In the genomic region with DNA sequence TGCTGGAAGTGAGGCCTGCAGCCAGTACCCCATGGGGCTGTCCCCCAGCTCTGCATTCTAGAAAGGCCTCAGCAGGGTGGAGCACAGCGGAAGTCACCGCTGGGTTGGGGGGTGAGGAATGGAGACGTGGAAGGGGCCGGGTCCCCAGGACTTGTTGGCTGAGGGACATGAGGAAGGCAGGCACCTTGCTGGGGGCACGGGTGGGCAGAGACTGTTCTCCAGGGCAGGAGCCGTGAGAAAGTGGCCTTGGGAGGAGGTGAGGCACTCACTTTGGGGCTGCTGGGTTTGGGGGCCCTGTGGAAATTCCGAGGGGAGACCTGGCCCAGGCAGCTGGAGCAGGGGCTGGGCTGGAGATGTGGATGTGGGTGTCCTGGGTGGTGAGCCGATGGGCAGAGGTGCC, we compare ENCODE assay signal across 17 cellular contexts. TPM values are rescaled to one million over a fixed set of nuclear protein-coding genes. Genes with fewer than 3 reads are reported as not detected.
DNase-seq lines count a peak whose midpoint lies in the region; ATAC-seq and TF ChIP-seq lines count a peak whose summit lies in the region.
"Had no signal": no experiment of that assay in that cellular context is flagged by ENCODE, and none has a peak within 500 bp of the region (broad histone marks: within the 10 kb centered on the region; RNA-seq: fewer than 3 reads in every experiment).

No MANE protein-coding gene starts in this region.

- H3K27me3 ChIP-seq in left lung: no peaks in the 10 kb centered on the region
- H3K27me3 ChIP-seq: tibial artery had no signal

- H3K27ac ChIP-seq in left lung: peak overlapping the region; percentile 39 to 78
- H3K27ac ChIP-seq: tibial artery had no signal

- H3K9me3 ChIP-seq in left lung: no peaks in the 10 kb centered on the region
- H3K9me3 ChIP-seq: tibial artery had no signal

- H3K4me1 Mint-ChIP-seq in activated naive CD4-positive, alpha-beta T cell treated with anti-CD3 and anti-CD28 coated beads, Interleukin-2, amount 50 U/mL, for 24 hours: peaks cover 50% of the 10 kb centered on the region
- peaks cover 65% of the 10 kb centered on the region for H3K4me1 Mint-ChIP-seq in activated CD8-positive, alpha-beta T cell treated with anti-CD3 and anti-CD28 coated beads, Interleukin-2, amount 10 ng/mL, durations not matched to agents 7 days and 5 days (ENCODE audit: low read depth)
- H3K4me1 Mint-ChIP-seq in stimulated activated memory B cell treated with anti-CD40 and anti-IgM and Interleukin-4, amounts not matched to agents 10 μg/mL and 1 μg/mL and 100 μg/mL, for 72 hours: peaks cover 85% of the 10 kb centered on the region

- H3K4me1 ChIP-seq in left lung: peaks cover 13 to 76% of the 10 kb centered on the region in 2 donors
- H3K4me1 ChIP-seq: tibial artery had no signal

- no peak overlapping the region for H3K27ac Mint-ChIP-seq in activated naive CD4-positive, alpha-beta T cell treated with anti-CD3 and anti-CD28 coated beads, Interleukin-2, amount 50 U/mL, for 24 hours
- H3K27ac Mint-ChIP-seq in activated CD8-positive, alpha-beta T cell treated with anti-CD3 and anti-CD28 coated beads, Interleukin-2, amount 10 ng/mL, durations not matched to agents 7 days and 5 days: peak overlapping the region; percentile 76
- H3K27ac Mint-ChIP-seq in stimulated activated memory B cell treated with anti-CD40 and anti-IgM and Interleukin-4, amounts not matched to agents 10 μg/mL and 1 μg/mL and 100 μg/mL, for 72 hours: peak overlapping the region; percentile 75
- H3K27ac Mint-ChIP-seq: progenitor cell of endocrine pancreas had no signal

- no peaks in the 10 kb centered on the region for H3K36me3 Mint-ChIP-seq in activated naive CD4-positive, alpha-beta T cell treated with anti-CD3 and anti-CD28 coated beads, Interleukin-2, amount 50 U/mL, for 24 hours
- no peaks in the 10 kb centered on the region for H3K36me3 Mint-ChIP-seq in activated CD8-positive, alpha-beta T cell treated with anti-CD3 and anti-CD28 coated beads, Interleukin-2, amount 10 ng/mL, durations not matched to agents 7 days and 5 days (ENCODE audit: low read depth)
- no peaks in the 10 kb centered on the region for H3K36me3 Mint-ChIP-seq in stimulated activated memory B cell treated with anti-CD40 and anti-IgM and Interleukin-4, amounts not matched to agents 10 μg/mL and 1 μg/mL and 100 μg/mL, for 72 hours

- H3K4me3 ChIP-seq in left lung: no peak overlapping the region
- H3K4me3 ChIP-seq: tibial artery had no signal

- H3K4me3 Mint-ChIP-seq in activated naive CD4-positive, alpha-beta T cell treated with anti-CD3 and anti-CD28 coated beads, Interleukin-2, amount 50 U/mL, for 24 hours: peak overlapping the region; percentile 71
- peak overlapping the region; percentile 59 for H3K4me3 Mint-ChIP-seq in activated CD8-positive, alpha-beta T cell treated with anti-CD3 and anti-CD28 coated beads, Interleukin-2, amount 10 ng/mL, durations not matched to agents 7 days and 5 days
- peak overlapping the region; percentile 61 for H3K4me3 Mint-ChIP-seq in stimulated activated memory B cell treated with anti-CD40 and anti-IgM and Interleukin-4, amounts not matched to agents 10 μg/mL and 1 μg/mL and 100 μg/mL, for 72 hours

- DNase-seq in activated naive CD4-positive, alpha-beta T cell (lab: John Stamatoyannopoulos, UW): no peak
- no peak for DNase-seq in activated CD8-positive, alpha-beta T cell treated with anti-CD3 and anti-CD28 coated beads, Interleukin-2, amount 10 ng/mL, durations not matched to agents 7 days and 5 days
- DNase-seq in left lung (no peak), dedifferentiated amniotic fluid mesenchymal stem cell (ENCODE audit: extremely low spot score) (no peak), middle frontal gyrus (ENCODE audit: extremely low spot score, low spot score) (no peak)
- DNase-seq: amygdala, cortex of kidney, mesendoderm, NCI-H2029, NCI-H774, tibial artery had no signal

- H3K9me3 Mint-ChIP-seq in activated naive CD4-positive, alpha-beta T cell treated with anti-CD3 and anti-CD28 coated beads, Interleukin-2, amount 50 U/mL, for 24 hours: no peaks in the 10 kb centered on the region
- H3K9me3 Mint-ChIP-seq in activated CD8-positive, alpha-beta T cell treated with anti-CD3 and anti-CD28 coated beads, Interleukin-2, amount 10 ng/mL, durations not matched to agents 7 days and 5 days (ENCODE audit: insufficient read depth): no peaks in the 10 kb centered on the region
- no peaks in the 10 kb centered on the region for H3K9me3 Mint-ChIP-seq in stimulated activated memory B cell treated with anti-CD40 and anti-IgM and Interleukin-4, amounts not matched to agents 10 μg/mL and 1 μg/mL and 100 μg/mL, for 72 hours

- POLR2A ChIA-PET in activated CD8-positive, alpha-beta T cell treated with anti-CD3 and anti-CD28 coated beads, Interleukin-2, amount 10 ng/mL, durations not matched to agents 7 days and 5 days (lab: Charles Lee): no interaction called here

- H3K27me3 Mint-ChIP-seq in activated naive CD4-positive, alpha-beta T cell treated with anti-CD3 and anti-CD28 coated beads, Interleukin-2, amount 50 U/mL, for 24 hours: no peaks in the 10 kb centered on the region
- H3K27me3 Mint-ChIP-seq in activated CD8-positive, alpha-beta T cell treated with anti-CD3 and anti-CD28 coated beads, Interleukin-2, amount 10 ng/mL, durations not matched to agents 7 days and 5 days (ENCODE audit: low read depth): peaks cover 11% of the 10 kb centered on the region
- no peaks in the 10 kb centered on the region for H3K27me3 Mint-ChIP-seq in stimulated activated memory B cell treated with anti-CD40 and anti-IgM and Interleukin-4, amounts not matched to agents 10 μg/mL and 1 μg/mL and 100 μg/mL, for 72 hours

- CTCF ChIA-PET in activated CD8-positive, alpha-beta T cell treated with anti-CD3 and anti-CD28 coated beads, Interleukin-2, amount 10 ng/mL, durations not matched to agents 7 days and 5 days (lab: Charles Lee): interaction anchor here (1.5 kb wide), 1 partner anchor 39 kb away, joined by 4 read pairs; no protein-coding TSS in a partner anchor

- no peak for TF ChIP-seq CTCF in left lung (IDR thresholded peaks at IDR 0.05)

- ATAC-seq in activated CD8-positive, alpha-beta T cell treated with anti-CD3 and anti-CD28 coated beads, Interleukin-2, amount 10 ng/mL, durations not matched to agents 7 days and 5 days: no peak
- ATAC-seq in left lung (no peak), GM18517 (IDR thresholded peaks at IDR 0.05; ENCODE audit: unreplicated experiment) (no peak)
- no peak for ATAC-seq in stimulated activated memory B cell treated with anti-CD40 and anti-IgM and Interleukin-4, amounts not matched to agents 10 μg/mL and 1 μg/mL and 100 μg/mL, for 72 hours

- intact Hi-C loops in left lung (cut with DNase I): no loop called here

- no peaks in the 10 kb centered on the region for H3K36me3 ChIP-seq in left lung
- H3K36me3 ChIP-seq: tibial artery had no signal

RNA-seq across cellular contexts. Expression of gene TNNI2, which starts 5.0 kb away (rescaled TPM):
- under 1 TPM in 1 of 2 experiments, not detected in 1; 0.50 TPM for total RNA-seq in activated CD8-positive, alpha-beta T cell treated with anti-CD3 and anti-CD28 coated beads, Interleukin-2, amount 10 ng/mL, durations not matched to agents 7 days and 5 days
- total RNA-seq in left lung: 1 to 10 TPM; 3.4 to 8.5 TPM

RNA-seq across cellular contexts. Expression of gene SYT8, which starts 9.0 kb away (rescaled TPM):
- not detected for total RNA-seq in activated CD8-positive, alpha-beta T cell treated with anti-CD3 and anti-CD28 coated beads, Interleukin-2, amount 10 ng/mL, durations not matched to agents 7 days and 5 days
- 1 to 10 TPM; 6.0 to 8.8 TPM for total RNA-seq in left lung
- total RNA-seq: activated CD8-positive, alpha-beta memory T cell treated with anti-CD3 and anti-CD28 coated beads for 36 hours; Right ventricle myocardium inferior had no signal

RNA-seq across cellular contexts. Expression of gene LSP1, which starts 9.1 kb away (rescaled TPM):
- 100 to 1,000 TPM; 463 to 477 TPM for total RNA-seq in activated CD8-positive, alpha-beta T cell treated with anti-CD3 and anti-CD28 coated beads, Interleukin-2, amount 10 ng/mL, durations not matched to agents 7 days and 5 days
- 10 to 100 TPM; 29.8 to 76.6 TPM for total RNA-seq in left lung
- total RNA-seq: progenitor cell of endocrine pancreas had no signal

RNA-seq across cellular contexts. Expression of gene PRR33, which starts 47.9 kb away (rescaled TPM):
- total RNA-seq in activated CD8-positive, alpha-beta T cell treated with anti-CD3 and anti-CD28 coated beads, Interleukin-2, amount 10 ng/mL, durations not matched to agents 7 days and 5 days: under 1 TPM in 1 of 2 experiments, not detected in 1; 0.08 TPM
- total RNA-seq in left lung: not detected
- total RNA-seq: progenitor cell of endocrine pancreas had no signal

Comparison
In these comparisons a context has a peak if more than half of its experiments do, and no peak if none do; other contexts are left out.
1. RNA of gene SYT8, which starts 9.0 kb away (total RNA-seq): 6.0 to 8.8 TPM in left lung; not detected in activated CD8-positive, alpha-beta T cell treated with anti-CD3 and anti-CD28 coated beads, Interleukin-2, amount 10 ng/mL, durations not matched to agents 7 days and 5 days; every median in the first group is over 4 times any median in the second.
2. RNA of gene LSP1, which starts 9.1 kb away (total RNA-seq): 463 to 477 TPM in activated CD8-positive, alpha-beta T cell treated with anti-CD3 and anti-CD28 coated beads, Interleukin-2, amount 10 ng/mL, durations not matched to agents 7 days and 5 days; 29.8 to 76.6 TPM in left lung; every median in the first group is over 4 times any median in the second.
3. Peak in every context shown above with its lines, with median percentiles within 50 percentile points of each other: H3K4me3 Mint-ChIP-seq.